ENCODE assay signal across 10 cellular contexts in genomic region chr7:35758421-35758820, GRCh38. TPM values are rescaled to one million over a fixed set of nuclear protein-coding genes. Genes with fewer than 3 reads are reported as not detected.
DNase-seq lines count a peak whose midpoint lies in the region; ATAC-seq lines count a peak whose summit lies in the region.
"Had no signal": no experiment of that assay in that cellular context is flagged by ENCODE, and none has a peak within 500 bp of the region (broad histone marks: within the 10 kb centered on the region; RNA-seq: fewer than 3 reads in every experiment).

No MANE protein-coding gene starts in this region.

- peak; percentile 52 for ATAC-seq in central memory CD8-positive, alpha-beta T cell (replicated peaks; ENCODE audit: extremely low read depth, poor library complexity, severe bottlenecking)
- peak; percentile 40 to 43 for ATAC-seq in naive B cell (ENCODE audit: low read depth in 2 of 2)
- ATAC-seq in HG02840 (IDR thresholded peaks at IDR 0.05; ENCODE audit: low FRiP score, unreplicated experiment), result no peak
- ATAC-seq: CD8-positive, alpha-beta T cell had no signal

- H3K4me3 Mint-ChIP-seq in central memory CD8-positive, alpha-beta T cell, result no peak overlapping the region
- no peak overlapping the region for H3K4me3 Mint-ChIP-seq in naive B cell
- H3K4me3 Mint-ChIP-seq: CD8-positive, alpha-beta T cell had no signal

- peaks cover 19% of the 10 kb centered on the region for H3K4me1 Mint-ChIP-seq in central memory CD8-positive, alpha-beta T cell
- H3K4me1 Mint-ChIP-seq in naive B cell, result peaks cover 12 to 16% (median 14%) of the 10 kb centered on the region in 3 donors

- no peaks in the 10 kb centered on the region for H3K27me3 Mint-ChIP-seq in central memory CD8-positive, alpha-beta T cell
- H3K27me3 Mint-ChIP-seq in naive B cell, result no peaks in the 10 kb centered on the region

- peak; percentile 51 for DNase-seq in ELF-1 (ENCODE audit: low read depth, low spot score)
- peak; percentile 89 for DNase-seq in HuH-7 (ENCODE audit: low spot score)
- DNase-seq in central memory CD8-positive, alpha-beta T cell (ENCODE audit: low spot score in 2 of 2), result no peak
- DNase-seq in naive B cell, result no peak
- no peak for DNase-seq in retina
- no peak for DNase-seq in mucosa of gallbladder (ENCODE audit: low spot score)
- no peak for DNase-seq in NCI-H510A (lab: John Stamatoyannopoulos, UW)
- DNase-seq: stimulated activated CD4-positive, alpha-beta T cell treated with anti-CD3 and anti-CD28 coated beads, Interleukin-4, amount 100 ng/mL, for 1 hour had no signal

- no peak overlapping the region for H3K27ac Mint-ChIP-seq in central memory CD8-positive, alpha-beta T cell (ENCODE audit: low read depth)
- H3K27ac Mint-ChIP-seq in naive B cell, result peak overlapping the region in 1 of 6 donors; percentile 17
- H3K27ac Mint-ChIP-seq: CD8-positive, alpha-beta T cell had no signal

- H3K36me3 Mint-ChIP-seq in central memory CD8-positive, alpha-beta T cell (ENCODE audit: insufficient read depth), result no peaks in the 10 kb centered on the region
- H3K36me3 Mint-ChIP-seq in naive B cell, result no peaks in the 10 kb centered on the region
- H3K36me3 Mint-ChIP-seq: CD8-positive, alpha-beta T cell had no signal

- H3K9me3 Mint-ChIP-seq in central memory CD8-positive, alpha-beta T cell, result no peaks in the 10 kb centered on the region
- H3K9me3 Mint-ChIP-seq in naive B cell, result no peaks in the 10 kb centered on the region
- H3K9me3 Mint-ChIP-seq: CD8-positive, alpha-beta T cell had no signal

RNA-seq across cellular contexts. Expression of gene SEPTIN7, which starts 42.4 kb away (rescaled TPM):
- polyA plus RNA-seq in naive B cell (ENCODE audit: low read depth in 6 of 6), result 100 to 1,000 TPM; 761 to 980 (median 821) TPM
- 211 TPM for total RNA-seq in mucosa of gallbladder

Comparison
In these comparisons a context has a peak if more than half of its experiments do, and no peak if none do; other contexts are left out.
1. DNase-seq: peak in ELF-1 (single experiment) and HuH-7 (single experiment); none in central memory CD8-positive, alpha-beta T cell (0 of 2), naive B cell (single experiment), retina (single experiment), mucosa of gallbladder (single experiment) and NCI-H510A (single experiment).